In the genomic region with DNA sequence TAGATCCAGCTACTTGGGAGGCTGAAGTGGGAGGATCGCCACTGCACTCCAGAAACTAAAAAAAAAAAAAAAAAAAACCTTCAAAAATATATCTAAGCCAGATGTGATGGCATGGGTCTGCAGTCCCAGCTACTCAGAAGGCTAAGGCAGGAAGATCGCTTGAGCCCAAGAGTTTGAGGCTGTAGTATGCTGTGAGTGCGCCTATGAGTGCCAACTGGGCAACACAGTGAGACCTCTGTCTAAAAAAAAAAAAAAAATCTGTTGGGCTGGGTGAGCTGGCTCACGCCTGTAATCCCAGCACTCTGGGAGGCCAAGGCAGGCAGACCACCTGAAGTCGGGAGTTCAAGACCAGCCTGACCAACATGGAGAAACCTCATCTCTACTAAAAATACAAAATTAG, we compare ENCODE assay signal across 12 cellular contexts. TPM values are rescaled to one million over a fixed set of nuclear protein-coding genes. Genes with fewer than 3 reads are reported as not detected.
DNase-seq lines count a peak whose midpoint lies in the region; ATAC-seq and TF ChIP-seq lines count a peak whose summit lies in the region.
"Had no signal": no experiment of that assay in that cellular context is flagged by ENCODE, and none has a peak within 500 bp of the region (broad histone marks: within the 10 kb centered on the region; RNA-seq: fewer than 3 reads in every experiment).

No MANE protein-coding gene starts in this region.

- H3K4me3 ChIP-seq in BLaER1 = no peak overlapping the region
- H3K4me3 ChIP-seq: GM23338 had no signal

- no peak for TF ChIP-seq CTCF in RWPE1 (conservative IDR thresholded peaks at IDR 0.05; ENCODE audit: low read depth)
- TF ChIP-seq CTCF in nephron progenitor cell (IDR thresholded peaks at IDR 0.05) = no peak

- peaks cover 34% of the 10 kb centered on the region for H3K36me3 Mint-ChIP-seq in nephron progenitor cell (ENCODE audit: low read depth)
- H3K36me3 Mint-ChIP-seq in T-cell = peaks cover 16% of the 10 kb centered on the region

- CTCF ChIA-PET in RWPE1 (lab: Yijun Ruan, JAX) = interaction anchor here (0.5 to 1.0 kb wide), 4 partner anchors 74 to 302 kb away, joined by 3 to 5 read pairs (median 4); no protein-coding TSS in a partner anchor
- CTCF ChIA-PET in T-cell (lab: Charles Lee) = interaction anchor here (0.7 kb wide), 2 partner anchors 10 to 307 kb away, joined by 6 to 7 read pairs; no protein-coding TSS in a partner anchor

- H3K36me3 ChIP-seq in BLaER1 = peaks cover 49% of the 10 kb centered on the region

- ATAC-seq in T-cell (replicated peaks in 1 of 4) = no peak
- ATAC-seq in HG03025 (IDR thresholded peaks at IDR 0.05; ENCODE audit: low FRiP score, unreplicated experiment) = no peak
- ATAC-seq: GM23338 had no signal

- H3K27me3 ChIP-seq in BLaER1 = no peaks in the 10 kb centered on the region

- DNase-seq in RWPE1 (ENCODE audit: low spot score) (no peak), nephron progenitor cell (no peak), T-cell (no peak), NCI-H1694 treated with DMSO at 0.1 percent for 48 hours (lab: John Stamatoyannopoulos, UW) (no peak)
- DNase-seq: CD4-positive, alpha-beta memory T cell; DMS79; H7 had no signal

- H4K20me1 ChIP-seq in BLaER1 = peaks cover 83% of the 10 kb centered on the region

- H3K4me3 Mint-ChIP-seq in nephron progenitor cell = no peak overlapping the region
- no peak overlapping the region for H3K4me3 Mint-ChIP-seq in T-cell
- H3K4me3 Mint-ChIP-seq: B cell, GM23338 had no signal

- peak overlapping the region; percentile 97; the same call in 1 of the 2 replicates for H3K4me2 ChIP-seq in BLaER1
- H3K4me2 ChIP-seq: GM23338 had no signal

- H3K27ac ChIP-seq in BLaER1 = no peak overlapping the region
- H3K27ac ChIP-seq in RWPE1 = peak overlapping the region; percentile 36
- H3K27ac ChIP-seq: C4-2B had no signal

- H3K4me1 ChIP-seq in BLaER1 = peaks cover 88% of the 10 kb centered on the region

- H3K27me3 Mint-ChIP-seq in nephron progenitor cell (ENCODE audit: low read depth, poor library complexity) (no peaks in the 10 kb centered on the region), T-cell (no peaks in the 10 kb centered on the region)
- H3K27me3 Mint-ChIP-seq: B cell; CD4-positive, alpha-beta memory T cell had no signal

- POLR2A ChIA-PET in RWPE1 (lab: Yijun Ruan, JAX; ENCODE audit: low non-redundant PET) = interaction anchor here (0.7 kb wide), 2 partner anchors 26 to 140 kb away, joined by 4 to 7 read pairs; no protein-coding TSS in a partner anchor
- POLR2A ChIA-PET in T-cell (lab: Charles Lee) = interaction anchor here (0.5 to 0.7 kb wide), 4 partner anchors 22 to 377 kb away, joined by 3 to 4 read pairs (median 4); no protein-coding TSS in a partner anchor

- peaks cover 62% of the 10 kb centered on the region for H3K4me1 Mint-ChIP-seq in nephron progenitor cell
- peaks cover 50 to 64% (median 62%) of the 10 kb centered on the region in 3 donors for H3K4me1 Mint-ChIP-seq in T-cell

- H3K9me3 ChIP-seq in BLaER1 = no peaks in the 10 kb centered on the region

- H3K27ac Mint-ChIP-seq in nephron progenitor cell (peak overlapping the region; percentile 16), T-cell (no peak overlapping the region)
- H3K27ac Mint-ChIP-seq: B cell, GM23338 had no signal

- no peaks in the 10 kb centered on the region for H3K9me3 Mint-ChIP-seq in nephron progenitor cell
- H3K9me3 Mint-ChIP-seq in T-cell = no peaks in the 10 kb centered on the region
- H3K9me3 Mint-ChIP-seq: GM23338 had no signal

- H3K9ac ChIP-seq in BLaER1 = no peak overlapping the region

RNA-seq across cellular contexts. Expression of a gene that starts 2.8 kb away (rescaled TPM):
- 10 to 100 TPM in 3 of 5 donors, 1 to 10 TPM in 2; 6.3 to 17.5 (median 14.2) TPM for total RNA-seq in T-cell

RNA-seq across cellular contexts. Expression of a gene that starts 6.4 kb away (rescaled TPM):
- 100 to 1,000 TPM in 2 of 5 donors, 10 to 100 TPM in 3; 69.0 to 106 (median 90.8) TPM for total RNA-seq in T-cell

RNA-seq across cellular contexts. Expression of a gene that starts 32.4 kb away (rescaled TPM):
- 100 to 1,000 TPM in 4 of 5 donors, 10 to 100 TPM in 1; 96.1 to 119 (median 110) TPM for total RNA-seq in T-cell

RNA-seq across cellular contexts. Expression of a gene that starts 34.8 kb away (rescaled TPM):
- 100 to 1,000 TPM in 1 of 5 donors, 10 to 100 TPM in 4; 77.7 to 107 (median 92.2) TPM for total RNA-seq in T-cell
